In the genomic region with DNA sequence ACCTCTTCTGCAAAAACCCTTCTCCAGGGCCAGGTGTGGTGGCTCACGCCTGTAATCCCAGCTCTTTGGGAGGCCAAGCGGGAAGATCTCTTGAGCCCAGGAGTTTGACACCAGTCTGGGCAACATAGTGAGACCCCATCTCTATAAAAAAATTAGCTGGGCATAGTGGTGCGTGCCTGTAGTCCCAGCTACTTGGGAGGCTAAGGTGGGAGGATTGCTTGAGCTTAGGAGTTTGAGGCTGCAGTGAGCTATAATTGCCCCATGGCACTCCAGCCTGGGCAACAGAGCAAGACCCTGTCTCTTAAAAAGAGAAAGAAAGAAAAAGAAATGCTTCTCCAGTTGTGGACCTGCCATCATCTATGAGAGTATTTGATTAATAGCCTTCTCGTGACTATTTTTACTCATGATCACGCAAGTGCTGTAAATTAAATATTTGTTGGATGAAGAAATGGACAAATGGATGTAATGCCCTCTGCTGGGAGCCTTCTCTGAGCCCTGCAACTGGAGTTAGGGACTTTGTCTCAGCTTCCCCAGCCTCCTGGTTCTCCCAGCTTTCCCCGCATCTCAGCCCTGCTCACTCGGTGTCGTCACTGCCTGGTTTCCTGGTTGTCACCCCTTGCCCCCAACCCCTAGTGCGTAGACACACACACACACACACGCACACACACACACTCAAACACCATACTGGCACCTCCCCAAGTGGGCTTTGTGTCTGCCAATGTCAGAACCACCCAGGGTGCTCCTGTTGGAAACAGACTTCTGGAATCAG, we compare ENCODE assay signal across 1 cellular context.
TF ChIP-seq lines count a peak whose summit lies in the region.

No MANE protein-coding gene starts in this region.

TF ChIP-seq in K562, 482 proteins besides CTCF, POLR2A, EP300 and RAD21:
- TF ChIP-seq, protein P1, sequence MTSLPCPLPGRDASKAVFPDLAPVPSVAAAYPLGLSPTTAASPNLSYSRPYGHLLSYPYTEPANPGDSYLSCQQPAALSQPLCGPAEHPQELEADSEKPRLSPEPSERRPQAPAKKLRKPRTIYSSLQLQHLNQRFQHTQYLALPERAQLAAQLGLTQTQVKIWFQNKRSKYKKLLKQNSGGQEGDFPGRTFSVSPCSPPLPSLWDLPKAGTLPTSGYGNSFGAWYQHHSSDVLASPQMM (CRISPR knock-in tag; IDR thresholded peaks at IDR 0.05) = no peak
- TF ChIP-seq ZNF766 (CRISPR knock-in tag; conservative IDR thresholded peaks at IDR 0.05) (no peak), ETS1 (conservative IDR thresholded peaks at IDR 0.05; ENCODE audit: control insufficient read depth, low read depth, low read length) (no peak), RAD51 (IDR thresholded peaks at IDR 0.05; ENCODE audit: borderline replicate concordance, low read depth) (no peak), ZNF121 (CRISPR knock-in tag; conservative IDR thresholded peaks at IDR 0.05) (peak; percentile 97)
